ENCODE assay signal across 24 cellular contexts in the genomic region with DNA sequence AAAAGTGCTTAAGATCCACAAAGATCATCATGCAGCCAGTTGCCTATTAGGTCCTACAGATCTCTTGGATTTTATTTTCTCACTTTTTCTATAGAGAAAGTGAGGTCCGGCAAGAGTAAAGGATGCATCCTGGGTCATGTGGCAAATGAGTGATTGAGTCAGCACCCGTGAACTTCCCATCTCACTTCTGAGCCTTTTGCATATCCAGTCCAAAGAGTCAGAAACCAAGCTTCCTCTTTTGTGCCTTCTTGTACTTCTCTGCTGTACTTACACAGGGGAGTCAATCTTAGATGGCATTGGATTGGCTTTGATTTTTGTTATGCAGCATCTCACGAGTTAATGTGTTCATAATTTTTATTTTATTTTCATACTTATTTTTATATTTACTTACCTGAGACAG.
"Had no signal": no experiment of that assay in that cellular context is flagged by ENCODE, and none has a peak within 500 bp of the region (broad histone marks: within the 10 kb centered on the region; RNA-seq: fewer than 3 reads in every experiment).

No MANE protein-coding gene starts in this region.

- H3K27ac ChIP-seq: esophagus muscularis mucosa, left ventricle myocardium inferior, right lobe of liver, skin epidermis, transverse colon, uterus had no signal

- DNase-seq: activated CD4-positive, alpha-beta T cell treated with anti-CD3 and anti-CD28 coated beads for 1 hour; activated CD4-positive, alpha-beta T cell treated with anti-CD3 and anti-CD28 coated beads, Interleukin-2, amount 50 U/mL, for 1 hour; activated CD8-positive, alpha-beta memory T cell treated with anti-CD3 and anti-CD28 coated beads, Interleukin-2, amount 50 U/mL, for 4 hours; activated naive CD4-positive, alpha-beta T cell treated with Interleukin-2 at 50 U/mL for 16 hours; activated naive CD8-positive, alpha-beta T cell treated with anti-CD3 and anti-CD28 coated beads for 36 hours; activated T-cell treated with anti-CD3 and anti-CD28 coated beads, Interleukin-2, amount 50 U/mL, for 24 hours; glutamatergic neuron; hippocampal formation; kidney glomerular epithelial cell; left ventricle myocardium inferior; naive thymus-derived CD4-positive, alpha-beta T cell; occipital lobe; posterior cingulate gyrus; right lobe of liver; stimulated activated CD4-positive, alpha-beta T cell treated with anti-CD3 and anti-CD28 coated beads, Interleukin-1b, Interleukin-23, amount 100 ng/mL, for 48 hours; transverse colon; uterus had no signal

- H3K4me3 ChIP-seq: esophagus muscularis mucosa, left ventricle myocardium inferior, right lobe of liver, skin epidermis, transverse colon, uterus had no signal

- H3K9me3 ChIP-seq: esophagus muscularis mucosa, left ventricle myocardium inferior, right lobe of liver, transverse colon, uterus had no signal

- FAIRE-seq: astrocyte, colon, frontal cortex had no signal

- H3K36me3 ChIP-seq: esophagus muscularis mucosa, left ventricle myocardium inferior, right lobe of liver, transverse colon, uterus had no signal

- ATAC-seq: activated T-helper 17 cell treated with anti-CD3 and anti-CD28 coated beads, Interleukin-2, amount 50 U/mL, for 72 hours; naive thymus-derived CD4-positive, alpha-beta T cell; right lobe of liver; stimulated activated memory B cell treated with anti-CD40 and anti-IgM and Interleukin-4, amounts not matched to agents 10 μg/mL and 1 μg/mL and 100 μg/mL, for 72 hours had no signal

- H3K4me1 ChIP-seq: esophagus muscularis mucosa, left ventricle myocardium inferior, right lobe of liver, transverse colon, uterus had no signal
